8 cellular contexts compared by ENCODE assay signal in genomic region chr21:44455524-44456206, GRCh38. TPM values are rescaled to one million over a fixed set of nuclear protein-coding genes. Genes with fewer than 3 reads are reported as not detected.
DNase-seq lines count a peak whose midpoint lies in the region; ATAC-seq, FAIRE-seq and TF ChIP-seq lines count a peak whose summit lies in the region.

No MANE protein-coding gene starts in this region.

- H3K4me2 ChIP-seq in GM12878 (ENCODE audit: control insufficient read depth, insufficient read depth), result peak overlapping the region; percentile 44; the same call in 1 of the 2 replicates
- H3K4me2 ChIP-seq in keratinocyte (ENCODE audit: control insufficient read depth, extremely low read depth, insufficient read depth, low read depth, low read length), result peak overlapping the region; percentile 78

- peak; percentile 24 for ATAC-seq in GM21786 (IDR thresholded peaks at IDR 0.05; ENCODE audit: unreplicated experiment)
- peak; percentile 29 for ATAC-seq in GM12878
- no peak for ATAC-seq in GM21381 (IDR thresholded peaks at IDR 0.05; ENCODE audit: unreplicated experiment)

- H3K36me3 Mint-ChIP-seq in CD14-positive monocyte, result no peaks in the 10 kb centered on the region

- H3K4me3 ChIP-seq in GM12878 (peak overlapping the region; percentile 68; the same call in 1 of the 2 replicates), keratinocyte (ENCODE audit: control insufficient read depth in 2 of 3, extremely low read depth in 1 of 3, insufficient read depth in 2 of 3, low read depth in 1 of 3, low read length in 3 of 3) (peak overlapping the region; percentile 52 to 83 (median 63))

- H3K9me1 ChIP-seq in keratinocyte (ENCODE audit: control insufficient read depth, extremely low read depth, insufficient read depth, low read length), result no peaks in the 10 kb centered on the region

- H3K9ac ChIP-seq in GM12878 (ENCODE audit: control insufficient read depth, insufficient read depth, low read length) (no peak overlapping the region; the same call in 1 of the 2 replicates), keratinocyte (ENCODE audit: control insufficient read depth, extremely low read depth, insufficient read depth, low read length) (peak overlapping the region; percentile 41)

- TF ChIP-seq POLR2A in GM12878 (IDR thresholded peaks at IDR 0.05; ENCODE audit: low read depth, low read length), result no peak

- FAIRE-seq in GM12878 (lab: Jason Lieb, UNC) (no peak), keratinocyte (lab: Jason Lieb, UNC) (no peak)

- H3K27me3 ChIP-seq in GM12878 (replicated peaks in 1 of 2; ENCODE audit: control insufficient read depth in 2 of 2, insufficient read depth in 2 of 2, low read length in 1 of 2) (no peaks in the 10 kb centered on the region), keratinocyte (ENCODE audit: control insufficient read depth, extremely low read depth, insufficient read depth, low read length) (peaks cover 12% of the 10 kb centered on the region)

- peaks cover 10 to 45% (median 14%) of the 10 kb centered on the region in 3 donors for H3K27me3 Mint-ChIP-seq in CD14-positive monocyte (ENCODE audit: low read depth in 3 of 3)

- peaks cover 14% of the 10 kb centered on the region for H3K4me1 Mint-ChIP-seq in CD14-positive monocyte

- DNase-seq in CD14-positive monocyte (ENCODE audit: low spot score) (no peak), NOMO-1 treated with dmso at 0.1 percent for 144 hours (lab: John Stamatoyannopoulos, UW; ENCODE audit: unreplicated experiment) (peak; percentile 38), GM12878 (ENCODE audit: low read depth, low spot score) (no peak), keratinocyte (ENCODE audit: low read depth, low spot score) (no peak), NCI-H446 treated with DMSO at 0.1 percent for 48 hours (lab: John Stamatoyannopoulos, UW) (no peak)
- DNase-seq in stimulated activated CD4-positive, alpha-beta T cell treated with anti-CD3 and anti-CD28 coated beads, Interleukin-2, amount 100 ng/mL, for 24 hours, result peak; percentile 30 to 48

- RAD21 ChIA-PET in GM12878 (lab: Charles Lee; ENCODE audit: unreplicated experiment), result no interaction called here

- TF ChIP-seq CTCF in CD14-positive monocyte (IDR thresholded peaks at IDR 0.05) (peak; percentile 14), GM12878 (IDR thresholded peaks at IDR 0.05 in 2 of 3, conservative IDR thresholded peaks at IDR 0.05 in 1 of 3; ENCODE audit: control insufficient read depth in 2 of 3, extremely low read depth in 1 of 3, insufficient read depth in 1 of 3, low read depth in 3 of 3, low read length in 3 of 3) (peak in 2 of 3 experiments; percentile 9 to 11; a peak in 3 of 6 replicates), keratinocyte (optimal IDR thresholded peaks at IDR 0.05 in 1 of 3, IDR thresholded peaks at IDR 0.05 in 1 of 3, conservative IDR thresholded peaks at IDR 0.05 in 1 of 3; ENCODE audit: extremely low read depth in 1 of 3, insufficient read depth in 2 of 3, low read length in 3 of 3) (peak in 2 of 3 experiments; percentile 37 to 62)

- H3K4me1 ChIP-seq in GM12878 (ENCODE audit: control insufficient read depth, insufficient read depth, low read length), result no peaks in the 10 kb centered on the region
- no peaks in the 10 kb centered on the region for H3K4me1 ChIP-seq in keratinocyte (ENCODE audit: control insufficient read depth, extremely low read depth, insufficient read depth, low read length)

- dilution Hi-C loops in keratinocyte (cut with MboI; ENCODE audit: extremely low pct_ligation_motif_present, low sequenced_read_pairs), result no loop called here

- peaks cover 8 to 26% (median 15%) of the 10 kb centered on the region in 7 donors for H3K9me3 Mint-ChIP-seq in CD14-positive monocyte

- TF ChIP-seq RAD21 in GM12878 (IDR thresholded peaks at IDR 0.05; ENCODE audit: insufficient read depth, low read depth, low read length), result no peak

- no peaks in the 10 kb centered on the region for H3K79me2 ChIP-seq in GM12878 (ENCODE audit: control insufficient read depth, insufficient read depth, low read length)
- no peaks in the 10 kb centered on the region for H3K79me2 ChIP-seq in keratinocyte (ENCODE audit: control insufficient read depth, insufficient read depth, low read length)

- CTCF ChIA-PET in GM12878 (lab: Yijun Ruan, JAX), result no interaction called here

- H4K20me1 ChIP-seq in GM12878 (ENCODE audit: control insufficient read depth, insufficient read depth), result no peaks in the 10 kb centered on the region
- H4K20me1 ChIP-seq in keratinocyte (ENCODE audit: control insufficient read depth, extremely low read depth, insufficient read depth, low read length), result no peaks in the 10 kb centered on the region

- H3K36me3 ChIP-seq in GM12878 (ENCODE audit: control insufficient read depth in 2 of 2, insufficient read depth in 2 of 2, low read length in 1 of 2), result no peaks in the 10 kb centered on the region
- no peaks in the 10 kb centered on the region for H3K36me3 ChIP-seq in keratinocyte (ENCODE audit: control insufficient read depth in 2 of 2, extremely low read depth in 1 of 2, insufficient read depth in 2 of 2, low read length in 2 of 2)

- POLR2A ChIA-PET in GM12878 (lab: Charles Lee), result no interaction called here

- peak overlapping the region in 2 of 7 donors; percentile 63 to 77 for H3K27ac Mint-ChIP-seq in CD14-positive monocyte

- peak overlapping the region; percentile 86 to 89 for H3K4me3 Mint-ChIP-seq in CD14-positive monocyte

- H2AFZ ChIP-seq in GM12878 (ENCODE audit: control insufficient read depth, low read depth, low read length) (no peak overlapping the region; the same call in 1 of the 2 replicates), keratinocyte (ENCODE audit: control insufficient read depth, low read length) (peak overlapping the region; percentile 81)

- in situ Hi-C loops in GM12878 (cut with MboI), result no loop called here

- SMC1A ChIA-PET in GM12878 (lab: Charles Lee; ENCODE audit: uncharacterized antibody, unreplicated experiment), result no interaction called here

- no peak for TF ChIP-seq EP300 in GM12878 (IDR thresholded peaks at IDR 0.05; ENCODE audit: borderline replicate concordance in 1 of 2, control insufficient read depth in 1 of 2, low read depth in 2 of 2, low read length in 2 of 2)

- under 1% methylated on average over 54 of the region's 71 CpGs for WGBS in GM12878 (ENCODE audit: insufficient coverage, insufficient replicate concordance, low lambda C conversion rate, missing lambda C conversion rate)

- intact Hi-C loops in CD14-positive monocyte (cut with micrococcal nuclease), result loop anchor here (2.0 to 10.0 kb wide), 2 partner anchors 117 to 359 kb away; partner anchors contain the start of genes CFAP410 (in 1 of the 2) and SUMO3 (in 1 of the 2)
- intact Hi-C loops in GM12878 (cut with micrococcal nuclease; ENCODE audit: unreplicated experiment), result no loop called here

- H3K27ac ChIP-seq in GM12878 (ENCODE audit: control insufficient read depth, insufficient read depth), result no peak overlapping the region
- H3K27ac ChIP-seq in keratinocyte (ENCODE audit: control insufficient read depth, insufficient read depth, low read length), result no peak overlapping the region

- no TSS peak for BruUV-seq in GM12878 (replicated peaks; lab: Mats Ljungman, UMichigan)

- H3K9me3 ChIP-seq in GM12878 (replicated peaks; ENCODE audit: control insufficient read depth, insufficient read depth, low read length) (no peaks in the 10 kb centered on the region; the same call in 2 of the 3 replicates), keratinocyte (ENCODE audit: control insufficient read depth, low read depth, low read length) (no peaks in the 10 kb centered on the region)

TF ChIP-seq in GM12878, 131 proteins besides CTCF, POLR2A, EP300 and RAD21 (continues in another document):
- no peak for TF ChIP-seq SMARCA5 (IDR thresholded peaks at IDR 0.05)
- TF ChIP-seq MYB (IDR thresholded peaks at IDR 0.05; ENCODE audit: borderline replicate concordance, low read depth, low read length), result no peak
- no peak for TF ChIP-seq YBX1 (IDR thresholded peaks at IDR 0.05)
- no peak for TF ChIP-seq TCF3 (IDR thresholded peaks at IDR 0.05; ENCODE audit: borderline replicate concordance, insufficient read depth, low read depth, low read length)
- TF ChIP-seq SUPT20H (IDR thresholded peaks at IDR 0.05; ENCODE audit: borderline replicate concordance, control insufficient read depth, low read depth, low read length), result no peak

RNA-seq across cellular contexts. Expression of gene LRRC3, which starts 0.4 kb away (rescaled TPM):
- polyA plus RNA-seq in CD14-positive monocyte, result under 1 TPM; 0.30 to 0.41 TPM
- total RNA-seq in GM12878 (2013; cell fraction: nucleolus; rRNA removed), result not detected in 2 replicates
- 0.06 and 0.11 TPM in 2 replicates for total RNA-seq in GM12878 (2014; rRNA removed)
- 0.04 and 0.05 TPM in 2 replicates for total RNA-seq in GM12878 (2014; rRNA removed; fragmentation: Illumina TruSeq; extraction: Trizol)
- 0.21 and 0.31 TPM in 2 replicates for total RNA-seq in GM12878 (2021)
- 0.12 TPM for polyA plus RNA-seq in GM12878 (2011; ENCODE audit: low read depth)
- not detected in 2 replicates for polyA plus RNA-seq in GM12878 (2011; rRNA removed)
- polyA plus RNA-seq in GM12878 (2011; cell fraction: cytosol; rRNA removed), result not detected in 2 replicates
- polyA plus RNA-seq in GM12878 (2011; cell fraction: nucleus; rRNA removed), result not detected in 2 replicates
- polyA plus RNA-seq in GM12878 (2012), result 0.35 and 0.37 TPM in 2 replicates
- polyA plus RNA-seq in GM12878 (2014; fragmentation: Illumina TruSeq; extraction: Trizol), result 0.08 and 0.12 TPM in 2 replicates
- polyA plus RNA-seq in GM12878 (2014; fragmentation: Nextera tagmentation; extraction: Ambion mirVana), result under 1 TPM; 0.02 to 0.03 TPM
- polyA plus RNA-seq in GM12878 (2014; rRNA removed), result 0.12 and 0.13 TPM in 2 replicates
- polyA plus RNA-seq in GM12878 (2016; fragmentation: Nextera tagmentation; extraction: Ambion mirVana), result under 1 TPM; 0.09 to 0.15 TPM
- not detected in 2 replicates for polyA minus RNA-seq in GM12878 (2011; rRNA and poly(A)+ RNA removed)
- polyA minus RNA-seq in GM12878 (2011; cell fraction: cytosol; rRNA and poly(A)+ RNA removed), result not detected in 2 replicates
- polyA minus RNA-seq in GM12878 (2011; cell fraction: nucleus; rRNA and poly(A)+ RNA removed), result not detected in 2 replicates
- polyA plus RNA-seq in keratinocyte, result 1.4 to 1.9 TPM (median 1.6 TPM) in 3 replicates
- 0.25 TPM for polyA plus RNA-seq in keratinocyte (2011; ENCODE audit: low read depth)
- 1.0 and 1.5 TPM in 2 replicates for polyA plus RNA-seq in keratinocyte (2011; cell fraction: cytosol; rRNA removed)
- polyA plus RNA-seq in keratinocyte (2011; cell fraction: nucleus; rRNA removed), result 5.3 and 6.2 TPM in 2 replicates
- polyA plus RNA-seq in keratinocyte (2012; ENCODE audit: low replicate concordance), result 1.0 and 2.3 TPM in 2 replicates
- polyA minus RNA-seq in keratinocyte, result 2.2 to 4.4 TPM (median 2.3 TPM) in 3 replicates
- polyA minus RNA-seq in keratinocyte (2011; cell fraction: cytosol; rRNA and poly(A)+ RNA removed), result 4.0 TPM
- 5.1 and 5.5 TPM in 2 replicates for polyA minus RNA-seq in keratinocyte (2011; cell fraction: nucleus; rRNA and poly(A)+ RNA removed)

Comparison
In these comparisons a context has a peak if more than half of its experiments do, and no peak if none do; other contexts are left out.
1. DNase-seq: peak in NOMO-1 treated with dmso at 0.1 percent for 144 hours (single experiment) and stimulated activated CD4-positive, alpha-beta T cell treated with anti-CD3 and anti-CD28 coated beads, Interleukin-2, amount 100 ng/mL, for 24 hours (2 of 2); none in CD14-positive monocyte (single experiment), GM12878 (single experiment), keratinocyte (single experiment) and NCI-H446 treated with DMSO at 0.1 percent for 48 hours (single experiment).
2. Peak in every context shown above with its lines, with median percentiles within 50 percentile points of each other: CTCF ChIP-seq.